ENCODE assay signal across 12 cellular contexts in the genomic region with DNA sequence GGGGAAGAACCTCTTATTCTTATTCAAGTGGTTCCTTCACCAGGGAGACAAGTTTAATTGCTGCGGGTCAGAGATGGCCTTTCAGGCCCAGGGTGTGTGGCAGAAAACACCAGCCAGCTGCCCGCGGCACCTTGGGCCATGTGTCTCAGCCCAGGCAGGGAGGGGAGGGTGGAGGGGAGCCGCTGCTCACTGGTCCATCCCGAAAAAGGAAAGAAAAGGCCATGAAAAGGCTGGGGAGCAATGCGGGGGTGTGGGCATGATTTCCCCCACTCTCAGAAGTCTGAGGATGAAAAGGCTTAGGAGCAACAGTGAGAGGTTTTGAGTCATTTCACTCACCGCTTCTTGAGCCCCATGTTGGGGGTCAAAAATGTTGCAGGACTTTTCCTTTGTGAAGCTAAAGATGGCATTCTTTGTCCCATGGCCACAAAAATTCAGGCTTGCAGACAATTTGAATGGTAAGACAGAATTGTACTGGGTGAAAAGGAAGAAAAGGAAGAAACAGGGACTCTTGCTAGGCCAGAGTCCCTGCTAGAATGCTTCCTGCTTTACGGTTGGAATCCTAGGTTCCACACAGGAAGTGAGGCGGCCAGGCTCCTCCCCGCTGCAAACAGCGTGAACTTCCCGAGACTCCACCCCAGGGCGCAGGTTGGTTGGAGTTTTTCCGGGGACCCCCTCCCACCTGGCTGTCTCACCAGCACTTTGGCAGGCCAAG. TPM values are rescaled to one million over a fixed set of nuclear protein-coding genes. Genes with fewer than 3 reads are reported as not detected.
DNase-seq lines count a peak whose midpoint lies in the region; ATAC-seq and TF ChIP-seq lines count a peak whose summit lies in the region.
"Had no signal": no experiment of that assay in that cellular context is flagged by ENCODE, and none has a peak within 500 bp of the region (broad histone marks: within the 10 kb centered on the region; RNA-seq: fewer than 3 reads in every experiment).

No MANE protein-coding gene starts in this region.

- H3K79me2 ChIP-seq in GM23338 (replicated peaks; ENCODE audit: insufficient read depth) (peaks cover 27% of the 10 kb centered on the region), SK-N-SH (ENCODE audit: insufficient read depth) (peaks cover 20% of the 10 kb centered on the region), hepatocyte (no peaks in the 10 kb centered on the region)

- H3K9me3 Mint-ChIP-seq in GM23338 (peaks cover 21% of the 10 kb centered on the region), osteocyte (ENCODE audit: unreplicated experiment) (peaks cover 4% of the 10 kb centered on the region)

- H3K4me3 Mint-ChIP-seq in GM23338 (peak overlapping the region; percentile 75), osteocyte (ENCODE audit: unreplicated experiment) (peak overlapping the region; percentile 64)
- H3K4me3 Mint-ChIP-seq: nephron, T-helper 17 cell had no signal

- H3K27me3 Mint-ChIP-seq in GM23338 (ENCODE audit: insufficient read depth, low read depth, poor library complexity) = peaks cover 13% of the 10 kb centered on the region
- peaks cover 7% of the 10 kb centered on the region for H3K27me3 Mint-ChIP-seq in osteocyte (ENCODE audit: unreplicated experiment)

- H3K27ac ChIP-seq in GM23338 (ENCODE audit: low read depth) = peak overlapping the region; percentile 60
- peak overlapping the region; percentile 50 to 73; a peak in 3 of 4 replicates for H3K27ac ChIP-seq in SK-N-SH (ENCODE audit: low read depth in 2 of 2, low read length in 1 of 2)
- H3K27ac ChIP-seq in hepatocyte = peak overlapping the region; percentile 90

- DNase-seq in GM23338 (ENCODE audit: low spot score) (peak; percentile 83), SK-N-SH (peak; percentile 64), hepatocyte (ENCODE audit: low spot score) (no peak), osteocyte (ENCODE audit: extremely low spot score, unreplicated experiment) (no peak), EL (no peak), D341Med (ENCODE audit: low spot score) (no peak)
- DNase-seq: effector CD8-positive, alpha-beta T cell; NCI-H1417 treated with DMSO at 0.1 percent for 48 hours; T-helper 17 cell had no signal

- H3K4me3 ChIP-seq in GM23338 (peak overlapping the region; percentile 63), SK-N-SH (ENCODE audit: low read depth in 2 of 2, low read length in 1 of 2) (peak overlapping the region; percentile 54 to 66), hepatocyte (no peak overlapping the region)

- CTCF ChIA-PET in SK-N-SH (lab: Yijun Ruan, JAX) = interaction anchor here (1.2 kb wide), 1 partner anchor 12 kb away, joined by 3 read pairs; no protein-coding TSS in a partner anchor

- H3F3A ChIP-seq in GM23338 (replicated peaks; ENCODE audit: low read depth) (no peaks in the 10 kb centered on the region), SK-N-SH (replicated peaks; ENCODE audit: insufficient read depth) (peaks cover 5% of the 10 kb centered on the region)

- peak; percentile 86 for ATAC-seq in GM23338
- ATAC-seq in HG02759 (IDR thresholded peaks at IDR 0.05; ENCODE audit: unreplicated experiment) = no peak
- no peak for ATAC-seq in HG02870 (IDR thresholded peaks at IDR 0.05; ENCODE audit: unreplicated experiment)
- ATAC-seq: T-helper 17 cell had no signal

- no peaks in the 10 kb centered on the region; the same call in none of the 2 replicates for H4K20me1 ChIP-seq in GM23338 (replicated peaks; ENCODE audit: insufficient read depth)
- H4K20me1 ChIP-seq in SK-N-SH (ENCODE audit: insufficient read depth) = no peaks in the 10 kb centered on the region
- no peaks in the 10 kb centered on the region for H4K20me1 ChIP-seq in hepatocyte (ENCODE audit: insufficient read depth, poor library complexity, severe bottlenecking)

- peak overlapping the region; percentile 76 for H3K4me2 ChIP-seq in GM23338
- H3K4me2 ChIP-seq in SK-N-SH = peak overlapping the region; percentile 75
- H3K4me2 ChIP-seq in hepatocyte = peak overlapping the region; percentile 16

- no peaks in the 10 kb centered on the region for H3K9me3 ChIP-seq in SK-N-SH
- H3K9me3 ChIP-seq in hepatocyte (ENCODE audit: low read depth) = no peaks in the 10 kb centered on the region

- H3K27ac Mint-ChIP-seq in GM23338 = peak overlapping the region; percentile 64
- H3K27ac Mint-ChIP-seq in osteocyte (ENCODE audit: unreplicated experiment) = peak overlapping the region; percentile 56
- H3K27ac Mint-ChIP-seq: T-helper 17 cell had no signal

- TF ChIP-seq CTCF in GM23338 (conservative IDR thresholded peaks at IDR 0.05; ENCODE audit: low read depth in 2 of 2) (no peak), SK-N-SH (IDR thresholded peaks at IDR 0.05) (no peak), hepatocyte (IDR thresholded peaks at IDR 0.05; ENCODE audit: poor library complexity) (no peak), osteocyte (IDR thresholded peaks at IDR 0.05) (no peak)

- no peak for TF ChIP-seq EP300 in SK-N-SH (IDR thresholded peaks at IDR 0.05; ENCODE audit: borderline replicate concordance in 1 of 2, low read depth in 1 of 2, low read length in 1 of 2)

- H3K36me3 ChIP-seq in GM23338 (ENCODE audit: insufficient read depth) (peaks cover 4% of the 10 kb centered on the region; the same call in 1 of the 2 replicates), SK-N-SH (replicated peaks in 1 of 2; ENCODE audit: control insufficient read depth in 1 of 2, insufficient read depth in 2 of 2, low read length in 1 of 2) (peaks cover 0 to 2% of the 10 kb centered on the region in 2 experiments), hepatocyte (replicated peaks; ENCODE audit: insufficient read depth, low read depth) (no peaks in the 10 kb centered on the region)

- peaks cover 29% of the 10 kb centered on the region for H3K36me3 Mint-ChIP-seq in GM23338 (ENCODE audit: low read depth)
- H3K36me3 Mint-ChIP-seq in osteocyte (ENCODE audit: unreplicated experiment) = peaks cover 4% of the 10 kb centered on the region

- H3K9ac ChIP-seq in SK-N-SH = peak overlapping the region; percentile 63; the same call in 1 of the 2 replicates

- POLR2A ChIA-PET in SK-N-SH (lab: Yijun Ruan, JAX) = interaction anchor here (0.9 to 1.4 kb wide), 2 partner anchors 37 to 72 kb away, joined by 3 to 5 read pairs; no protein-coding TSS in a partner anchor

- TF ChIP-seq RAD21 in SK-N-SH (IDR thresholded peaks at IDR 0.05; ENCODE audit: low read length) = no peak

- H3K4me1 ChIP-seq in GM23338 (ENCODE audit: insufficient read depth) (peaks cover 19% of the 10 kb centered on the region), SK-N-SH (ENCODE audit: control insufficient read depth in 1 of 2, insufficient read depth in 2 of 2, low read depth in 1 of 2, low read length in 1 of 2) (peaks cover 0 to 8% of the 10 kb centered on the region in 2 experiments; a peak in 2 of 4 replicates), hepatocyte (ENCODE audit: insufficient read depth) (peaks cover 31% of the 10 kb centered on the region)

- 44% methylated on average over 9 of the region's 14 CpGs for WGBS in SK-N-SH (ENCODE audit: low lambda C conversion rate)
- 83% methylated on average over 14 of the region's 14 CpGs for WGBS in hepatocyte (ENCODE audit: low lambda C conversion rate, missing lambda C conversion rate)

- H2AFZ ChIP-seq in GM23338 = no peak overlapping the region
- peak overlapping the region; percentile 78 for H2AFZ ChIP-seq in SK-N-SH (ENCODE audit: low read depth)
- peak overlapping the region; percentile 27 for H2AFZ ChIP-seq in hepatocyte

- H3K4me1 Mint-ChIP-seq in GM23338 = peaks cover 40% of the 10 kb centered on the region
- H3K4me1 Mint-ChIP-seq in osteocyte (ENCODE audit: unreplicated experiment) = peaks cover 19% of the 10 kb centered on the region
- H3K4me1 Mint-ChIP-seq: T-helper 17 cell had no signal

- H3K9me2 ChIP-seq in GM23338 (ENCODE audit: insufficient read depth) (no peaks in the 10 kb centered on the region), SK-N-SH (no peaks in the 10 kb centered on the region), hepatocyte (replicated peaks; ENCODE audit: insufficient read depth) (no peaks in the 10 kb centered on the region)

- H3K27me3 ChIP-seq in GM23338 (ENCODE audit: insufficient read depth) = no peaks in the 10 kb centered on the region
- H3K27me3 ChIP-seq in SK-N-SH (ENCODE audit: insufficient read depth) = no peaks in the 10 kb centered on the region
- H3K27me3 ChIP-seq in hepatocyte = no peaks in the 10 kb centered on the region

TF ChIP-seq in GM23338, 12 proteins besides CTCF, POLR2A, EP300 and RAD21:
- 0 out of 2 replicates have a peak, but pooled peaks have one; percentile 26 for TF ChIP-seq CREB1 (CRISPR knock-in tag; IDR thresholded peaks at IDR 0.05; ENCODE audit: low read depth)
- TF ChIP-seq JUNB (IDR thresholded peaks at IDR 0.05; ENCODE audit: unreplicated experiment) = no peak
- TF ChIP-seq POLR2AphosphoS5 (IDR thresholded peaks at IDR 0.05; ENCODE audit: low read depth) = peak; percentile 74
TF ChIP-seq in GM23338: peak in this region for 2.

TF ChIP-seq in SK-N-SH, 30 proteins besides CTCF, POLR2A, EP300 and RAD21 (continues in another document):
- no peak for TF ChIP-seq RCOR1 (IDR thresholded peaks at IDR 0.05; ENCODE audit: low read length)
- peak; percentile 56; the same call in 1 of the 2 replicates for TF ChIP-seq TAF1 (IDR thresholded peaks at IDR 0.05; ENCODE audit: borderline replicate concordance, low read depth, low read length)
- peak; percentile 56; the same call in 1 of the 2 replicates for TF ChIP-seq POLR2AphosphoS5 (IDR thresholded peaks at IDR 0.05; ENCODE audit: low read depth, low read length)
- 0 out of 2 replicates have a peak, but pooled peaks have one; percentile 16 for TF ChIP-seq SIN3A (IDR thresholded peaks at IDR 0.05; ENCODE audit: borderline replicate concordance, low read depth, low read length)

RNA-seq across cellular contexts. Expression of gene FAM47E, which starts 17.4 kb away (rescaled TPM):
- 0.66 and 2.9 TPM in 2 replicates for total RNA-seq in GM23338 (2014; rRNA removed; shearing (Covaris generic))
- polyA plus RNA-seq in GM23338 (2016; fragmentation: Nextera tagmentation; extraction: Ambion mirVana) (2.3 and 4.4 TPM in 2 replicates), SK-N-SH (2012; rRNA removed) (1.8 and 2.5 TPM in 2 replicates), hepatocyte (8.9 and 11.1 TPM in 2 replicates)
- polyA plus RNA-seq in SK-N-SH (2012; cell fraction: cytosol; rRNA removed) = 1.9 and 2.7 TPM in 2 replicates
- 2.3 and 5.4 TPM in 2 replicates for polyA plus RNA-seq in SK-N-SH (2012; cell fraction: nucleus; rRNA removed)
- total RNA-seq in hepatocyte (5.9 and 9.3 TPM in 2 replicates), osteocyte (0.55 and 0.70 TPM in 2 replicates)

RNA-seq across cellular contexts. Expression of gene SCARB2, which starts 20.5 kb away (rescaled TPM):
- 40.8 and 41.0 TPM in 2 replicates for total RNA-seq in GM23338 (2014; rRNA removed; shearing (Covaris generic))
- polyA plus RNA-seq in GM23338 (2016; fragmentation: Nextera tagmentation; extraction: Ambion mirVana) = 15.4 and 17.7 TPM in 2 replicates
- 81.3 and 82.6 TPM in 2 replicates for polyA plus RNA-seq in SK-N-SH (2012; rRNA removed)
- polyA plus RNA-seq in SK-N-SH (2012; cell fraction: cytosol; rRNA removed) = 108 TPM in 2 replicates
- polyA plus RNA-seq in SK-N-SH (2012; cell fraction: nucleus; rRNA removed) = 45.5 and 83.0 TPM in 2 replicates
- 244 and 246 TPM in 2 replicates for total RNA-seq in hepatocyte
- 85.8 and 131 TPM in 2 replicates for polyA plus RNA-seq in hepatocyte
- total RNA-seq in osteocyte = 179 and 187 TPM in 2 replicates

Comparison
In these comparisons a context has a peak if more than half of its experiments do, and no peak if none do; other contexts are left out.
1. DNase-seq: peak in GM23338 (single experiment) and SK-N-SH (single experiment); none in hepatocyte (single experiment), osteocyte (single experiment), EL (single experiment) and D341Med (single experiment).
2. H3K4me2 ChIP-seq: peak in every context shown above with its lines; median percentile 76 in GM23338; 75 in SK-N-SH; 16 in hepatocyte.
3. Peak in every context shown above with its lines, with median percentiles within 50 percentile points of each other: H3K27ac ChIP-seq.